In the genomic region with DNA sequence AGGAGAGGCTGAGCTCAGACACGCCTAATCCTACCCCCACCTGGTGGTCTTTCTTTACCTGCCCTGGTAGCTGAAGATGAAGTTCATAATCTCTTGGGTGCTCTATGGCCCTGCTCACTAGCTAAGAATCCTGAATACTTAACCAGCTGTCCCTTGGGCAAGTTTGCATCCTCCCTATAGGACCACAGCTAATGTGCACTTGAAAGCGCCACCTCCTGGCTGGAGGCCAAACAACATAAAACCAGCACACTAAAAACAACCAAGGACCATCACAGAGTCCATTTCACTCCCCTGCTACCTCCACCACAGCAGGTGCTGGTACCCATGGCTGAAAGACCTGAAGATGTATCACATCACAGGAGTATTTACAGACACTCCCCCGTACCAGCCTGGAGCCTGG, we compare ENCODE assay signal across 18 cellular contexts.
DNase-seq lines count a peak whose midpoint lies in the region; ATAC-seq and TF ChIP-seq lines count a peak whose summit lies in the region.
"Had no signal": no experiment of that assay in that cellular context is flagged by ENCODE, and none has a peak within 500 bp of the region (broad histone marks: within the 10 kb centered on the region; RNA-seq: fewer than 3 reads in every experiment).

No MANE protein-coding gene starts in this region.

- BruUV-seq in OCI-LY7 (replicated peaks; lab: Mats Ljungman, UMichigan) = no TSS peak

- no peak overlapping the region for H3K4me3 ChIP-seq in OCI-LY7 (ENCODE audit: low read depth, low read length, poor library complexity, severe bottlenecking)
- no peak overlapping the region for H3K4me3 ChIP-seq in hepatocyte
- H3K4me3 ChIP-seq: cardiac muscle cell, HAP-1, heart left ventricle, MG63, vagina had no signal

- H3K9me2 ChIP-seq in OCI-LY7 (ENCODE audit: insufficient read depth, low read length) (no peaks in the 10 kb centered on the region), hepatocyte (replicated peaks; ENCODE audit: insufficient read depth) (no peaks in the 10 kb centered on the region)

- intact Hi-C loops in activated CD4-positive, alpha-beta T cell treated with anti-CD3 and anti-CD28 coated beads, Interleukin-2, amount 10 ng/mL, durations not matched to agents 24 days and 14 days (cut with micrococcal nuclease) = loop anchor here (5.0 kb wide), 1 partner anchor 645 kb away; no protein-coding TSS in a partner anchor
- intact Hi-C loops in OCI-LY7 (cut with micrococcal nuclease; ENCODE audit: unreplicated experiment) = no loop called here

- peak; percentile 33 for TF ChIP-seq CTCF in GM10266 (IDR thresholded peaks at IDR 0.05; ENCODE audit: control insufficient read depth, insufficient read depth, low read depth, missing control alignments)
- peak; percentile 72 for TF ChIP-seq CTCF in OCI-LY7 (conservative IDR thresholded peaks at IDR 0.05; ENCODE audit: low read length)
- TF ChIP-seq CTCF in hepatocyte (IDR thresholded peaks at IDR 0.05; ENCODE audit: poor library complexity) = peak; percentile 4

- H4K20me1 ChIP-seq in OCI-LY7 (ENCODE audit: insufficient read depth, low read length) (no peaks in the 10 kb centered on the region), hepatocyte (ENCODE audit: insufficient read depth, poor library complexity, severe bottlenecking) (no peaks in the 10 kb centered on the region)

- no peak overlapping the region for H3K27ac Mint-ChIP-seq in activated CD4-positive, alpha-beta T cell treated with anti-CD3 and anti-CD28 coated beads, Interleukin-2, amount 10 ng/mL, durations not matched to agents 24 days and 14 days
- H3K27ac Mint-ChIP-seq: activated naive CD4-positive, alpha-beta T cell treated with anti-CD3 and anti-CD28 coated beads, Interleukin-2, amount 50 U/mL, for 24 hours; stimulated activated naive B cell treated with anti-CD40 and anti-IgM and Interleukin-4, amounts not matched to agents 10 μg/mL and 1 μg/mL and 100 μg/mL, for 72 hours had no signal

- H3K4me2 ChIP-seq in OCI-LY7 (ENCODE audit: low read length) = no peak overlapping the region
- no peak overlapping the region for H3K4me2 ChIP-seq in hepatocyte

- H3K4me3 Mint-ChIP-seq in activated CD4-positive, alpha-beta T cell treated with anti-CD3 and anti-CD28 coated beads, Interleukin-2, amount 10 ng/mL, durations not matched to agents 24 days and 14 days = no peak overlapping the region
- H3K4me3 Mint-ChIP-seq: activated naive CD4-positive, alpha-beta T cell treated with anti-CD3 and anti-CD28 coated beads, Interleukin-2, amount 50 U/mL, for 24 hours; stimulated activated naive B cell treated with anti-CD40 and anti-IgM and Interleukin-4, amounts not matched to agents 10 μg/mL and 1 μg/mL and 100 μg/mL, for 72 hours had no signal

- no peak for ATAC-seq in GM21360 (IDR thresholded peaks at IDR 0.05; ENCODE audit: unreplicated experiment)
- ATAC-seq: heart left ventricle had no signal

- CTCF ChIA-PET in OCI-LY7 (lab: Charles Lee; ENCODE audit: unreplicated experiment) = no interaction called here

- no peaks in the 10 kb centered on the region for H3K27me3 Mint-ChIP-seq in activated CD4-positive, alpha-beta T cell treated with anti-CD3 and anti-CD28 coated beads, Interleukin-2, amount 10 ng/mL, durations not matched to agents 24 days and 14 days
- H3K27me3 Mint-ChIP-seq: activated naive CD4-positive, alpha-beta T cell treated with anti-CD3 and anti-CD28 coated beads, Interleukin-2, amount 50 U/mL, for 24 hours had no signal

- WGBS in hepatocyte (ENCODE audit: low lambda C conversion rate, missing lambda C conversion rate) = 91% methylated on average over 3 of the region's 3 CpGs

- peak; percentile 59 for DNase-seq in activated CD4-positive, alpha-beta T cell treated with anti-CD3 and anti-CD28 coated beads, Interleukin-2, amount 10 ng/mL, durations not matched to agents 24 days and 14 days
- DNase-seq in activated CD4-positive, alpha-beta T cell treated with anti-CD3 and anti-CD28 coated beads for 1 hour = no peak
- no peak for DNase-seq in GM10266 (ENCODE audit: extremely low spot score)
- peak; percentile 7 for DNase-seq in OCI-LY7 (ENCODE audit: low spot score)
- DNase-seq in hepatocyte (ENCODE audit: low spot score) = no peak
- no peak for DNase-seq in SIG-M5 (lab: John Stamatoyannopoulos, UW)
- DNase-seq in central memory CD4-positive, alpha-beta T cell = no peak
- DNase-seq: DMS79 treated with DMSO at 0.1 percent for 48 hours; heart left ventricle; MG63; NCI-H226; stimulated activated naive B cell treated with anti-CD40 and anti-IgM and Interleukin-4, amounts not matched to agents 10 μg/mL and 1 μg/mL and 100 μg/mL, for 72 hours had no signal

- no peaks in the 10 kb centered on the region for H3K27me3 ChIP-seq in hepatocyte
- H3K27me3 ChIP-seq: cardiac muscle cell, MG63, vagina had no signal

- no peaks in the 10 kb centered on the region for H3K36me3 Mint-ChIP-seq in activated CD4-positive, alpha-beta T cell treated with anti-CD3 and anti-CD28 coated beads, Interleukin-2, amount 10 ng/mL, durations not matched to agents 24 days and 14 days (ENCODE audit: low read depth)

- POLR2A ChIA-PET in OCI-LY7 (lab: Charles Lee) = interaction anchor here (0.6 to 2.0 kb wide), 5 partner anchors 11 to 640 kb away, joined by 3 to 7 read pairs (median 3); no protein-coding TSS in a partner anchor

- no peak overlapping the region for H3K27ac ChIP-seq in OCI-LY7 (ENCODE audit: low read depth, low read length, poor library complexity, severe bottlenecking)
- no peak overlapping the region for H3K27ac ChIP-seq in hepatocyte
- H3K27ac ChIP-seq: cardiac muscle cell, heart left ventricle, HL-60, vagina had no signal

- H3K79me2 ChIP-seq in OCI-LY7 (ENCODE audit: insufficient read depth, low read depth, low read length) = no peaks in the 10 kb centered on the region
- H3K79me2 ChIP-seq in hepatocyte = no peaks in the 10 kb centered on the region

- H3K4me1 Mint-ChIP-seq in activated CD4-positive, alpha-beta T cell treated with anti-CD3 and anti-CD28 coated beads, Interleukin-2, amount 10 ng/mL, durations not matched to agents 24 days and 14 days = no peaks in the 10 kb centered on the region
- H3K4me1 Mint-ChIP-seq: activated naive CD4-positive, alpha-beta T cell treated with anti-CD3 and anti-CD28 coated beads, Interleukin-2, amount 50 U/mL, for 24 hours; stimulated activated naive B cell treated with anti-CD40 and anti-IgM and Interleukin-4, amounts not matched to agents 10 μg/mL and 1 μg/mL and 100 μg/mL, for 72 hours had no signal

- peaks cover 11% of the 10 kb centered on the region for H3K9me3 Mint-ChIP-seq in activated CD4-positive, alpha-beta T cell treated with anti-CD3 and anti-CD28 coated beads, Interleukin-2, amount 10 ng/mL, durations not matched to agents 24 days and 14 days

- H3K9me3 ChIP-seq in OCI-LY7 (ENCODE audit: low read length) (no peaks in the 10 kb centered on the region), hepatocyte (ENCODE audit: low read depth) (no peaks in the 10 kb centered on the region)
- H3K9me3 ChIP-seq: HAP-1, MG63 had no signal

- H3K36me3 ChIP-seq in OCI-LY7 (ENCODE audit: insufficient read depth, low read length) (no peaks in the 10 kb centered on the region), hepatocyte (replicated peaks; ENCODE audit: insufficient read depth, low read depth) (no peaks in the 10 kb centered on the region)
- H3K36me3 ChIP-seq: cardiac muscle cell, HAP-1, heart left ventricle, MG63, vagina had no signal

- H3K4me1 ChIP-seq in OCI-LY7 (ENCODE audit: insufficient read depth, low read length, poor library complexity, severe bottlenecking) = no peaks in the 10 kb centered on the region
- H3K4me1 ChIP-seq in hepatocyte (ENCODE audit: insufficient read depth) = no peaks in the 10 kb centered on the region
- H3K4me1 ChIP-seq: HAP-1, heart left ventricle, vagina had no signal

- H2AFZ ChIP-seq in OCI-LY7 (ENCODE audit: low read length) (no peak overlapping the region), hepatocyte (no peak overlapping the region)

Comparison
In these comparisons a context has a peak if more than half of its experiments do, and no peak if none do; other contexts are left out.
1. DNase-seq: peak in activated CD4-positive, alpha-beta T cell treated with anti-CD3 and anti-CD28 coated beads, Interleukin-2, amount 10 ng/mL, durations not matched to agents 24 days and 14 days (single experiment) and OCI-LY7 (single experiment); none in activated CD4-positive, alpha-beta T cell treated with anti-CD3 and anti-CD28 coated beads for 1 hour (single experiment), GM10266 (single experiment), hepatocyte (single experiment), SIG-M5 (single experiment) and central memory CD4-positive, alpha-beta T cell (single experiment).
2. CTCF ChIP-seq: peak in every context shown above with its lines; median percentile 72 in OCI-LY7; 33 in GM10266; 4 in hepatocyte.